Comparison of ENCODE assay signal across 9 cellular contexts in the genomic region with DNA sequence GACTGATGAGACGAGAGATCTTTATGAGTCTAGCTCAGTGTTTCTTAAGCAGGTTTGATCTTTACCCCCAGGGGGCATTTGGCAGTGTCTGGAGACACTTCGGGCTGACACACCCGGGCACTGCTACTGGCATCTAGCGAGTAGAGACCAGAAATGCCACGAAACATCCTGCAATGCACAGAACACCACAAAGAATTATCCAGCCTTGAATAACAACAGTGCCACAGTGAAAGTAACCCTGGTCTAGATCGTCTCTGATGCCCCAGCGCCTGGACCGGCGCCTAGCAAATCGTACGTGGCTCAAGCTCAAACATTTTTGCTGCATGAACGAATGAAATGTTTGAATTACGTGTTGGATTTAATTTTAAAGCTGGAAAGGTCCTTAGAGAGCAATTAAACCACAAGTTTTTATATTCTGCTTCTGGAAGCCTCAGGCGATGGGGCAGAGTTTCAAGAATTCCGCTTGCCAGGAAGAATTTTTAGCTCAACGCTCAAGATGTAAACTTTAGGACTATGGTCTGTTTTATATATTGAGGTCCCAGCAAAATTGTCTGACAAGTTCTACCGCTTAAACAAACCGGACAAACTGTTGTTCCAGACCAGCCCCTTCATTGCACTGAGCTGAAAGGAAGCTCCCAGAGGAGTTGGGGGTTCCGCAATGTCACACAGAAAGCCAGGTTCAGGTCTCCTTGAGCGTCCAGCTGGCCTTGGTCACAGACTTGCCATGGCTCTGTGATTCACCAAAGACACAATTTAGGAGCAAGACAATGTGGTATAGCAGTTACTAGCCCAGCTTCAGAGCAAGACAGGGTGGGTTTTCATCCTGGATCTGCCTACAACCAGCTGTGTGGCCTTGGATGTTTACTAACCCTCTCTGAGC. TPM values are rescaled to one million over a fixed set of nuclear protein-coding genes. Genes with fewer than 3 reads are reported as not detected.
A peak's percentile ranks its signal among the peaks of the same experiment; 100 is the strongest.
DNase-seq lines count a peak whose midpoint lies in the region; ATAC-seq and TF ChIP-seq lines count a peak whose summit lies in the region.
"Had no signal": no experiment of that assay in that cellular context is flagged by ENCODE, and none has a peak within 500 bp of the region (broad histone marks: within the 10 kb centered on the region; RNA-seq: fewer than 3 reads in every experiment).

No MANE protein-coding gene starts in this region.

- no peaks in the 10 kb centered on the region for H3K9me3 Mint-ChIP-seq in HFFc6
- H3K9me3 Mint-ChIP-seq: activated T-helper 17 cell treated with anti-CD3 and anti-CD28 coated beads, Interleukin-2, amount 50 U/mL, for 72 hours had no signal

- H3K27me3 Mint-ChIP-seq in HFFc6 (ENCODE audit: insufficient read depth) = peaks cover 2% of the 10 kb centered on the region

- TF ChIP-seq CTCF in HFFc6 (IDR thresholded peaks at IDR 0.05) = peak; percentile 56
- 0 out of 2 replicates have a peak, but pooled peaks have one; percentile 30 for TF ChIP-seq CTCF in VCaP (conservative IDR thresholded peaks at IDR 0.05)
- TF ChIP-seq CTCF in suprapubic skin (IDR thresholded peaks at IDR 0.05) = no peak

- no peaks in the 10 kb centered on the region for H3K36me3 Mint-ChIP-seq in HFFc6 (ENCODE audit: low read depth)

- DNase-seq in HFFc6 (peak; percentile 77), left cardiac atrium (no peak), suprapubic skin (ENCODE audit: low spot score in 2 of 2) (no peak), G401 (ENCODE audit: low spot score) (no peak), NCI-H1417 treated with DMSO at 0.1 percent for 48 hours (lab: John Stamatoyannopoulos, UW) (no peak), NCI-H146 treated with DMSO at 0.1 percent for 48 hours (lab: John Stamatoyannopoulos, UW; ENCODE audit: unreplicated experiment) (no peak)

- ATAC-seq in left cardiac atrium (peak; percentile 27 to 31), GM21447 (IDR thresholded peaks at IDR 0.05; ENCODE audit: unreplicated experiment) (no peak)
- ATAC-seq: activated T-helper 17 cell treated with anti-CD3 and anti-CD28 coated beads, Interleukin-2, amount 50 U/mL, for 72 hours had no signal

- 28% methylated on average over 19 of the region's 20 CpGs for WGBS in suprapubic skin

- no peak for TF ChIP-seq EP300 in suprapubic skin (IDR thresholded peaks at IDR 0.05)

- H3K4me3 Mint-ChIP-seq in HFFc6 = peak overlapping the region; percentile 79
- H3K4me3 Mint-ChIP-seq: activated T-helper 17 cell treated with anti-CD3 and anti-CD28 coated beads, Interleukin-2, amount 50 U/mL, for 72 hours had no signal

- no peaks in the 10 kb centered on the region for H3K27me3 ChIP-seq in suprapubic skin

- no peaks in the 10 kb centered on the region for H3K36me3 ChIP-seq in suprapubic skin

- no peak overlapping the region for H3K27ac ChIP-seq in VCaP
- peak overlapping the region; percentile 22 for H3K27ac ChIP-seq in suprapubic skin

- peak overlapping the region; percentile 76 for H3K27ac Mint-ChIP-seq in HFFc6
- H3K27ac Mint-ChIP-seq: activated T-helper 17 cell treated with anti-CD3 and anti-CD28 coated beads, Interleukin-2, amount 50 U/mL, for 72 hours had no signal

- in situ Hi-C loops in G401 (cut with HindIII; ENCODE audit: low sequenced_read_pairs) = no loop called here

- peaks cover 11% of the 10 kb centered on the region for H3K4me1 ChIP-seq in suprapubic skin

- intact Hi-C loops in left cardiac atrium (cut with DNase I) = no loop called here

- peaks cover 35% of the 10 kb centered on the region for H3K4me1 Mint-ChIP-seq in HFFc6 (ENCODE audit: low read depth)
- H3K4me1 Mint-ChIP-seq: activated T-helper 17 cell treated with anti-CD3 and anti-CD28 coated beads, Interleukin-2, amount 50 U/mL, for 72 hours had no signal

- no peaks in the 10 kb centered on the region for H3K9me3 ChIP-seq in suprapubic skin

- H3K4me3 ChIP-seq in suprapubic skin = peak overlapping the region; percentile 6

- TF ChIP-seq POLR2A in suprapubic skin (IDR thresholded peaks at IDR 0.05) = no peak

RNA-seq across cellular contexts. Expression of a gene that starts 44.2 kb away (rescaled TPM):
- 100 to 1,000 TPM; 201 to 329 (median 246) TPM for total RNA-seq in HFFc6 (2021; fragmentation: NEBNext Ultra II Directional; extraction: Animal tissue kit (Norgen Biotek cat#: 25700))
- total RNA-seq in left cardiac atrium = 100 to 1,000 TPM; 142 to 150 TPM
- 10 to 100 TPM; 42.3 to 54.6 (median 50.5) TPM for total RNA-seq in suprapubic skin
- 27.9 and 38.9 TPM in 2 replicates for total RNA-seq in G401 (2014; rRNA removed; shearing (Covaris generic))

Comparison
In these comparisons a context has a peak if more than half of its experiments do, and no peak if none do; other contexts are left out.
1. CTCF ChIP-seq: peak in HFFc6 (single experiment) and VCaP (single experiment); none in suprapubic skin (0 of 2).